In the genomic region with DNA sequence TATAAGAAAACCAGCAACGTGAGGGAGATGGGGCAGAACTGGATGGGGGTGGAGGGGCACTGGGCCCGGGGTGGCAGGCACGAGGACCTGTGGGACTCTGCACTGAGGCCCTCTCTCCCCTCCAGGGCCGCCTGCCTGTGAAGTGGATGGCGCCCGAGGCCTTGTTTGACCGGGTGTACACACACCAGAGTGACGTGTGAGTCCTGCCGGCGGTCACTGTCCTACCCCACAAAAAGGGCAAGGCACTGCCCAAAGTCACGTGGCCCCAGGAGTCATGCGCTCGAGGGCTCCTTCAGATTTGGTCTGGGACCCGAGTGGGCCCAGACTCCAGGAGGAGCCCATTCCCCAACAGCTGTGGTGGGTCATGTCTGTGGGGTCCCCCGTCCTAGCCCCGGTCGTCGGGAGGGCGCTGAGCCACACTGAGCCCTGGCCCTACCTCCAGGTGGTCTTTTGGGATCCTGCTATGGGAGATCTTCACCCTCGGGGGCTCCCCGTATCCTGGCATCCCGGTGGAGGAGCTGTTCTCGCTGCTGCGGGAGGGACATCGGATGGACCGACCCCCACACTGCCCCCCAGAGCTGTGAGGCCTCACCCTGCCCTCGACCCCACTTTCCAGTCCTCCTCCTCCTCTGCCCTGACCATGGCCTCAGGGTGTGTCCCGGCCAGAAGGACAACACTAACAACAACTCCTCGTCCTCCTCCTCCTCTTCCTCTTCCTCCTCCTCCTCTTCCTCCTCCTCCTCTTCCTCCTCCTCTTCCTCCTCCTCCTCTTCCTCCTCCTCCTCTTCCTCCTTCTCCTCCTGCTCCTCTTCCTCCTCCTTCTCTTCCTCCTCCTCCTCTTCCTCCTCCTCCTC, we compare ENCODE assay signal across 1 cellular context.
TF ChIP-seq lines count a peak whose summit lies in the region.

No MANE protein-coding gene starts in this region.

TF ChIP-seq in GM12878, 131 proteins besides CTCF, POLR2A, EP300 and RAD21:
- TF ChIP-seq TBL1XR1 (IDR thresholded peaks at IDR 0.05; ENCODE audit: low read depth, low read length) (no peak), MXI1 (IDR thresholded peaks at IDR 0.05; ENCODE audit: low read depth, low read length) (no peak), SIX5 (IDR thresholded peaks at IDR 0.05; ENCODE audit: low read depth, low read length, severe bottlenecking) (no peak), RELA (IDR thresholded peaks at IDR 0.05; ENCODE audit: borderline replicate concordance, partially characterized antibody) (no peak), GABPA (IDR thresholded peaks at IDR 0.05; ENCODE audit: low read depth) (no peak), WRNIP1 (IDR thresholded peaks at IDR 0.05; ENCODE audit: borderline replicate concordance, low read depth, low read length) (no peak), NFIC (IDR thresholded peaks at IDR 0.05; ENCODE audit: low read depth, low read length) (no peak), SREBF1 (IDR thresholded peaks at IDR 0.05; ENCODE audit: low read length) (no peak), POLR2AphosphoS5 (IDR thresholded peaks at IDR 0.05; ENCODE audit: low read length) (no peak), MYC (IDR thresholded peaks at IDR 0.05; ENCODE audit: insufficient read depth, insufficient read length, insufficient replicate concordance, low read length, severe bottlenecking) (no peak), HCFC1 (IDR thresholded peaks at IDR 0.05; ENCODE audit: low read length) (no peak), TCF12 (IDR thresholded peaks at IDR 0.05; ENCODE audit: low read depth, low read length) (no peak), STAT1 (conservative IDR thresholded peaks at IDR 0.05) (no peak)
- TF ChIP-seq, protein P1, sequence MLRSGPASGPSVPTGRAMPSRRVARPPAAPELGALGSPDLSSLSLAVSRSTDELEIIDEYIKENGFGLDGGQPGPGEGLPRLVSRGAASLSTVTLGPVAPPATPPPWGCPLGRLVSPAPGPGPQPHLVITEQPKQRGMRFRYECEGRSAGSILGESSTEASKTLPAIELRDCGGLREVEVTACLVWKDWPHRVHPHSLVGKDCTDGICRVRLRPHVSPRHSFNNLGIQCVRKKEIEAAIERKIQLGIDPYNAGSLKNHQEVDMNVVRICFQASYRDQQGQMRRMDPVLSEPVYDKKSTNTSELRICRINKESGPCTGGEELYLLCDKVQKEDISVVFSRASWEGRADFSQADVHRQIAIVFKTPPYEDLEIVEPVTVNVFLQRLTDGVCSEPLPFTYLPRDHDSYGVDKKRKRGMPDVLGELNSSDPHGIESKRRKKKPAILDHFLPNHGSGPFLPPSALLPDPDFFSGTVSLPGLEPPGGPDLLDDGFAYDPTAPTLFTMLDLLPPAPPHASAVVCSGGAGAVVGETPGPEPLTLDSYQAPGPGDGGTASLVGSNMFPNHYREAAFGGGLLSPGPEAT (IDR thresholded peaks at IDR 0.05; ENCODE audit: low read depth), result no peak
- TF ChIP-seq, protein P2, sequence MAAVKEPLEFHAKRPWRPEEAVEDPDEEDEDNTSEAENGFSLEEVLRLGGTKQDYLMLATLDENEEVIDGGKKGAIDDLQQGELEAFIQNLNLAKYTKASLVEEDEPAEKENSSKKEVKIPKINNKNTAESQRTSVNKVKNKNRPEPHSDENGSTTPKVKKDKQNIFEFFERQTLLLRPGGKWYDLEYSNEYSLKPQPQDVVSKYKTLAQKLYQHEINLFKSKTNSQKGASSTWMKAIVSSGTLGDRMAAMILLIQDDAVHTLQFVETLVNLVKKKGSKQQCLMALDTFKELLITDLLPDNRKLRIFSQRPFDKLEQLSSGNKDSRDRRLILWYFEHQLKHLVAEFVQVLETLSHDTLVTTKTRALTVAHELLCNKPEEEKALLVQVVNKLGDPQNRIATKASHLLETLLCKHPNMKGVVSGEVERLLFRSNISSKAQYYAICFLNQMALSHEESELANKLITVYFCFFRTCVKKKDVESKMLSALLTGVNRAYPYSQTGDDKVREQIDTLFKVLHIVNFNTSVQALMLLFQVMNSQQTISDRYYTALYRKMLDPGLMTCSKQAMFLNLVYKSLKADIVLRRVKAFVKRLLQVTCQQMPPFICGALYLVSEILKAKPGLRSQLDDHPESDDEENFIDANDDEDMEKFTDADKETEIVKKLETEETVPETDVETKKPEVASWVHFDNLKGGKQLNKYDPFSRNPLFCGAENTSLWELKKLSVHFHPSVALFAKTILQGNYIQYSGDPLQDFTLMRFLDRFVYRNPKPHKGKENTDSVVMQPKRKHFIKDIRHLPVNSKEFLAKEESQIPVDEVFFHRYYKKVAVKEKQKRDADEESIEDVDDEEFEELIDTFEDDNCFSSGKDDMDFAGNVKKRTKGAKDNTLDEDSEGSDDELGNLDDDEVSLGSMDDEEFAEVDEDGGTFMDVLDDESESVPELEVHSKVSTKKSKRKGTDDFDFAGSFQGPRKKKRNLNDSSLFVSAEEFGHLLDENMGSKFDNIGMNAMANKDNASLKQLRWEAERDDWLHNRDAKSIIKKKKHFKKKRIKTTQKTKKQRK (IDR thresholded peaks at IDR 0.05; ENCODE audit: low read depth, low read length), result no peak
- TF ChIP-seq, protein P3, sequence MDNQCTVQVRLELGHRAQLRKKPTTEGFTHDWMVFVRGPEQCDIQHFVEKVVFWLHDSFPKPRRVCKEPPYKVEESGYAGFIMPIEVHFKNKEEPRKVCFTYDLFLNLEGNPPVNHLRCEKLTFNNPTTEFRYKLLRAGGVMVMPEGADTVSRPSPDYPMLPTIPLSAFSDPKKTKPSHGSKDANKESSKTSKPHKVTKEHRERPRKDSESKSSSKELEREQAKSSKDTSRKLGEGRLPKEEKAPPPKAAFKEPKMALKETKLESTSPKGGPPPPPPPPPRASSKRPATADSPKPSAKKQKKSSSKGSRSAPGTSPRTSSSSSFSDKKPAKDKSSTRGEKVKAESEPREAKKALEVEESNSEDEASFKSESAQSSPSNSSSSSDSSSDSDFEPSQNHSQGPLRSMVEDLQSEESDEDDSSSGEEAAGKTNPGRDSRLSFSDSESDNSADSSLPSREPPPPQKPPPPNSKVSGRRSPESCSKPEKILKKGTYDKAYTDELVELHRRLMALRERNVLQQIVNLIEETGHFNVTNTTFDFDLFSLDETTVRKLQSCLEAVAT (IDR thresholded peaks at IDR 0.05), result no peak
- TF ChIP-seq, protein P4, sequence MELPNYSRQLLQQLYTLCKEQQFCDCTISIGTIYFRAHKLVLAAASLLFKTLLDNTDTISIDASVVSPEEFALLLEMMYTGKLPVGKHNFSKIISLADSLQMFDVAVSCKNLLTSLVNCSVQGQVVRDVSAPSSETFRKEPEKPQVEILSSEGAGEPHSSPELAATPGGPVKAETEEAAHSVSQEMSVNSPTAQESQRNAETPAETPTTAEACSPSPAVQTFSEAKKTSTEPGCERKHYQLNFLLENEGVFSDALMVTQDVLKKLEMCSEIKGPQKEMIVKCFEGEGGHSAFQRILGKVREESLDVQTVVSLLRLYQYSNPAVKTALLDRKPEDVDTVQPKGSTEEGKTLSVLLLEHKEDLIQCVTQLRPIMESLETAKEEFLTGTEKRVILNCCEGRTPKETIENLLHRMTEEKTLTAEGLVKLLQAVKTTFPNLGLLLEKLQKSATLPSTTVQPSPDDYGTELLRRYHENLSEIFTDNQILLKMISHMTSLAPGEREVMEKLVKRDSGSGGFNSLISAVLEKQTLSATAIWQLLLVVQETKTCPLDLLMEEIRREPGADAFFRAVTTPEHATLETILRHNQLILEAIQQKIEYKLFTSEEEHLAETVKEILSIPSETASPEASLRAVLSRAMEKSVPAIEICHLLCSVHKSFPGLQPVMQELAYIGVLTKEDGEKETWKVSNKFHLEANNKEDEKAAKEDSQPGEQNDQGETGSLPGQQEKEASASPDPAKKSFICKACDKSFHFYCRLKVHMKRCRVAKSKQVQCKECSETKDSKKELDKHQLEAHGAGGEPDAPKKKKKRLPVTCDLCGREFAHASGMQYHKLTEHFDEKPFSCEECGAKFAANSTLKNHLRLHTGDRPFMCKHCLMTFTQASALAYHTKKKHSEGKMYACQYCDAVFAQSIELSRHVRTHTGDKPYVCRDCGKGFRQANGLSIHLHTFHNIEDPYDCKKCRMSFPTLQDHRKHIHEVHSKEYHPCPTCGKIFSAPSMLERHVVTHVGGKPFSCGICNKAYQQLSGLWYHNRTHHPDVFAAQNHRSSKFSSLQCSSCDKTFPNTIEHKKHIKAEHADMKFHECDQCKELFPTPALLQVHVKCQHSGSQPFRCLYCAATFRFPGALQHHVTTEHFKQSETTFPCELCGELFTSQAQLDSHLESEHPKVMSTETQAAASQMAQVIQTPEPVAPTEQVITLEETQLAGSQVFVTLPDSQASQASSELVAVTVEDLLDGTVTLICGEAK (IDR thresholded peaks at IDR 0.05; ENCODE audit: borderline replicate concordance), result no peak
- TF ChIP-seq, protein P5, sequence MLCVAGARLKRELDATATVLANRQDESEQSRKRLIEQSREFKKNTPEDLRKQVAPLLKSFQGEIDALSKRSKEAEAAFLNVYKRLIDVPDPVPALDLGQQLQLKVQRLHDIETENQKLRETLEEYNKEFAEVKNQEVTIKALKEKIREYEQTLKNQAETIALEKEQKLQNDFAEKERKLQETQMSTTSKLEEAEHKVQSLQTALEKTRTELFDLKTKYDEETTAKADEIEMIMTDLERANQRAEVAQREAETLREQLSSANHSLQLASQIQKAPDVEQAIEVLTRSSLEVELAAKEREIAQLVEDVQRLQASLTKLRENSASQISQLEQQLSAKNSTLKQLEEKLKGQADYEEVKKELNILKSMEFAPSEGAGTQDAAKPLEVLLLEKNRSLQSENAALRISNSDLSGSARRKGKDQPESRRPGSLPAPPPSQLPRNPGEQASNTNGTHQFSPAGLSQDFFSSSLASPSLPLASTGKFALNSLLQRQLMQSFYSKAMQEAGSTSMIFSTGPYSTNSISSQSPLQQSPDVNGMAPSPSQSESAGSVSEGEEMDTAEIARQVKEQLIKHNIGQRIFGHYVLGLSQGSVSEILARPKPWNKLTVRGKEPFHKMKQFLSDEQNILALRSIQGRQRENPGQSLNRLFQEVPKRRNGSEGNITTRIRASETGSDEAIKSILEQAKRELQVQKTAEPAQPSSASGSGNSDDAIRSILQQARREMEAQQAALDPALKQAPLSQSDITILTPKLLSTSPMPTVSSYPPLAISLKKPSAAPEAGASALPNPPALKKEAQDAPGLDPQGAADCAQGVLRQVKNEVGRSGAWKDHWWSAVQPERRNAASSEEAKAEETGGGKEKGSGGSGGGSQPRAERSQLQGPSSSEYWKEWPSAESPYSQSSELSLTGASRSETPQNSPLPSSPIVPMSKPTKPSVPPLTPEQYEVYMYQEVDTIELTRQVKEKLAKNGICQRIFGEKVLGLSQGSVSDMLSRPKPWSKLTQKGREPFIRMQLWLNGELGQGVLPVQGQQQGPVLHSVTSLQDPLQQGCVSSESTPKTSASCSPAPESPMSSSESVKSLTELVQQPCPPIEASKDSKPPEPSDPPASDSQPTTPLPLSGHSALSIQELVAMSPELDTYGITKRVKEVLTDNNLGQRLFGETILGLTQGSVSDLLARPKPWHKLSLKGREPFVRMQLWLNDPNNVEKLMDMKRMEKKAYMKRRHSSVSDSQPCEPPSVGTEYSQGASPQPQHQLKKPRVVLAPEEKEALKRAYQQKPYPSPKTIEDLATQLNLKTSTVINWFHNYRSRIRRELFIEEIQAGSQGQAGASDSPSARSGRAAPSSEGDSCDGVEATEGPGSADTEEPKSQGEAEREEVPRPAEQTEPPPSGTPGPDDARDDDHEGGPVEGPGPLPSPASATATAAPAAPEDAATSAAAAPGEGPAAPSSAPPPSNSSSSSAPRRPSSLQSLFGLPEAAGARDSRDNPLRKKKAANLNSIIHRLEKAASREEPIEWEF (IDR thresholded peaks at IDR 0.05; ENCODE audit: insufficient replicate concordance, low read depth, low read length), result no peak
- TF ChIP-seq, protein P6, sequence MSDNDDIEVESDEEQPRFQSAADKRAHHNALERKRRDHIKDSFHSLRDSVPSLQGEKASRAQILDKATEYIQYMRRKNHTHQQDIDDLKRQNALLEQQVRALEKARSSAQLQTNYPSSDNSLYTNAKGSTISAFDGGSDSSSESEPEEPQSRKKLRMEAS (IDR thresholded peaks at IDR 0.05; ENCODE audit: low read depth, low read length), result no peak
TF ChIP-seq in GM12878: peak in this region for 0.
